35 cellular contexts compared by ENCODE assay signal in the genomic region with DNA sequence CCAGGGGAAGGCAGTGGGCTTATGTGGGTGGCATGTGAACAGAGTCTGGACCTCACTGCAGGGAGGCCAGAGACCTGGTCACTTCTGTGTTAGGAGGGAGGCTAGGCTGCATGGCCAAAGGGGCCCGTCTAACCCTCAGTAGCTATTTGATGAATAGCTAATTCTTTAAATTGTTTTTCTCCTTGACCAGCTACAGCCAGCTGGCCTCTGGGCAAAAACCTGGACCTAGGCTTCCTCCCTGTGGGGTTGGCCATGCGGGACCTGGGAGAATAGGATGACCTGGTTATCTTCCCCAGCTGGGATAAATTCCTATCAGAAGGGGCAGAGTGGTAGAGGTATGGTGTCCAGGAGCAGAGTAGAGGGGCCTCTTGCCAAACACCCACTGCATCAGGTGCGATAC.
"Had no signal": no experiment of that assay in that cellular context is flagged by ENCODE, and none has a peak within 500 bp of the region (broad histone marks: within the 10 kb centered on the region; RNA-seq: fewer than 3 reads in every experiment).

No MANE protein-coding gene starts in this region.

- H3K4me3 ChIP-seq: MG63 had no signal

- H3K9ac ChIP-seq: KMS-11 had no signal

- H3K9me3 ChIP-seq: MG63 had no signal

- H3K36me3 ChIP-seq: MG63 had no signal

- H3K4me2 ChIP-seq: KMS-11 had no signal

- DNase-seq: Karpas-422, Kasumi-1, MG63, MM.1S, MV-4-11, NCI-H1048, NCI-H1092, NCI-H1092 treated with DMSO at 0.1 percent for 48 hours, NCI-H1105, NCI-H1105 treated with DMSO at 0.1 percent for 48 hours, NCI-H1417, NCI-H1417 treated with DMSO at 0.1 percent for 48 hours, NCI-H1436, NCI-H1436 treated with DMSO at 0.1 percent for 48 hours, NCI-H146, NCI-H1694, NCI-H1694 treated with DMSO at 0.1 percent for 48 hours, NCI-H187, NCI-H187 treated with DMSO at 0.1 percent for 48 hours, NCI-H1930, NCI-H2029, NCI-H2029 treated with DMSO at 0.1 percent for 48 hours, NCI-H2081, NCI-H2081 treated with DMSO at 0.1 percent for 48 hours, NCI-H2107, NCI-H2171, NCI-H2171 treated with DMSO at 0.1 percent for 48 hours, NCI-H2227 treated with DMSO at 0.1 percent for 48 hours, NCI-H226, NCI-H345, NCI-H446, NCI-H446 treated with DMSO at 0.1 percent for 48 hours, NCI-H510A, NCI-H510A treated with DMSO at 0.1 percent for 48 hours had no signal

- H3K27me3 ChIP-seq: MG63 had no signal

- H3K27ac ChIP-seq: KMS-11 had no signal
